In genomic region chr1:192654607-192655389, GRCh38 we compare ENCODE assay signal across 14 cellular contexts. TPM values are rescaled to one million over a fixed set of nuclear protein-coding genes. Genes with fewer than 3 reads are reported as not detected.
DNase-seq lines count a peak whose midpoint lies in the region; ATAC-seq and TF ChIP-seq lines count a peak whose summit lies in the region.
"Had no signal": no experiment of that assay in that cellular context is flagged by ENCODE, and none has a peak within 500 bp of the region (broad histone marks: within the 10 kb centered on the region; RNA-seq: fewer than 3 reads in every experiment).

No MANE protein-coding gene starts in this region.

- H3K79me2 ChIP-seq in mammary epithelial cell (ENCODE audit: insufficient read depth, low read length): no peaks in the 10 kb centered on the region

- no peak for DNase-seq in activated CD4-positive, CD25-positive, alpha-beta regulatory T cell treated with anti-CD3 and anti-CD28 coated beads, Interleukin-2, amount 50 U/mL, for 72 hours
- DNase-seq in mammary epithelial cell: peak; percentile 21
- peak; percentile 22 for DNase-seq in non-pigmented ciliary epithelial cell (ENCODE audit: low read depth)
- DNase-seq in NCI-H226: no peak
- DNase-seq in NCI-H510A treated with DMSO at 0.1 percent for 48 hours (lab: John Stamatoyannopoulos, UW): no peak
- DNase-seq in KG1 (lab: John Stamatoyannopoulos, UW): no peak
- DNase-seq: 8988T, DMS79, NCI-H2107, right lobe of liver, RPMI8226 had no signal

- no peak overlapping the region for H3K4me2 ChIP-seq in mammary epithelial cell (ENCODE audit: insufficient read depth, low read depth, low read length)

- ATAC-seq in activated CD4-positive, CD25-positive, alpha-beta regulatory T cell treated with anti-CD3 and anti-CD28 coated beads, Interleukin-2, amount 50 U/mL, for 24 hours: peak; percentile 48 to 66
- ATAC-seq in HG03432 (IDR thresholded peaks at IDR 0.05; ENCODE audit: unreplicated experiment): peak; percentile 45
- ATAC-seq: K562, right lobe of liver had no signal

- no peak overlapping the region for H3K4me3 ChIP-seq in mammary epithelial cell (replicated peaks in 1 of 3; ENCODE audit: insufficient read depth in 1 of 3, low read depth in 2 of 3, low read length in 3 of 3)
- H3K4me3 ChIP-seq: K562, right lobe of liver had no signal

- H3K4me1 ChIP-seq in mammary epithelial cell (ENCODE audit: insufficient read depth, low read length): no peaks in the 10 kb centered on the region
- H3K4me1 ChIP-seq: right lobe of liver had no signal

- intact Hi-C loops in mammary epithelial cell (cut with micrococcal nuclease): no loop called here

- no peaks in the 10 kb centered on the region for H3K27me3 ChIP-seq in mammary epithelial cell (ENCODE audit: insufficient read depth, low read length)
- H3K27me3 ChIP-seq: right lobe of liver had no signal

- in situ Hi-C loops in mammary epithelial cell (cut with MboI; ENCODE audit: low sequenced_read_pairs in 2 of 2): no loop called here

- H3K36me3 ChIP-seq in mammary epithelial cell (ENCODE audit: insufficient read depth, low read length): no peaks in the 10 kb centered on the region
- H3K36me3 ChIP-seq: right lobe of liver had no signal

- H2AFZ ChIP-seq in mammary epithelial cell (ENCODE audit: low read depth, low read length): no peak overlapping the region

- H3K27ac ChIP-seq in mammary epithelial cell (ENCODE audit: insufficient read depth, low read depth, low read length): no peak overlapping the region
- H3K27ac ChIP-seq: right lobe of liver had no signal

- H3K9me3 ChIP-seq in mammary epithelial cell (replicated peaks; ENCODE audit: insufficient read depth, low read length): no peaks in the 10 kb centered on the region
- H3K9me3 ChIP-seq: right lobe of liver had no signal

- dilution Hi-C loops in mammary epithelial cell (cut with HindIII; ENCODE audit: low sequenced_read_pairs): no loop called here

- TF ChIP-seq CTCF in mammary epithelial cell (conservative IDR thresholded peaks at IDR 0.05 in 1 of 2, IDR thresholded peaks at IDR 0.05 in 1 of 2; ENCODE audit: extremely low read depth in 1 of 2, insufficient read depth in 1 of 2, low read depth in 1 of 2, low read length in 2 of 2): no peak

- 87% methylated on average over 8 of the region's 8 CpGs for WGBS in mammary epithelial cell (ENCODE audit: low coverage, missing lambda C conversion rate)

- no peaks in the 10 kb centered on the region for H4K20me1 ChIP-seq in mammary epithelial cell (ENCODE audit: insufficient read depth, low read length)

- no peak overlapping the region for H3K9ac ChIP-seq in mammary epithelial cell (ENCODE audit: insufficient read depth, low read length)

- CTCF ChIA-PET in mammary epithelial cell (lab: Charles Lee; ENCODE audit: low non-redundant PET): no interaction called here

- BruUV-seq in mammary epithelial cell (replicated peaks; lab: Mats Ljungman, UMichigan): no TSS peak

RNA-seq across cellular contexts. Expression of gene RGS13, which starts 18.9 kb away (rescaled TPM):
- not detected for total RNA-seq in mammary epithelial cell
- polyA plus RNA-seq in mammary epithelial cell: not detected
- polyA minus RNA-seq in mammary epithelial cell: not detected
- total RNA-seq: K562, right lobe of liver had no signal
- polyA plus RNA-seq: K562 had no signal

Comparison
In these comparisons a context has a peak if more than half of its experiments do, and no peak if none do; other contexts are left out.
1. DNase-seq: peak in mammary epithelial cell (single experiment) and non-pigmented ciliary epithelial cell (single experiment); none in activated CD4-positive, CD25-positive, alpha-beta regulatory T cell treated with anti-CD3 and anti-CD28 coated beads, Interleukin-2, amount 50 U/mL, for 72 hours (single experiment), NCI-H226 (single experiment), NCI-H510A treated with DMSO at 0.1 percent for 48 hours (single experiment) and KG1 (single experiment).